ENCODE assay signal across 9 cellular contexts in genomic region chr21:36504067-36505058, GRCh38. TPM values are rescaled to one million over a fixed set of nuclear protein-coding genes. Genes with fewer than 3 reads are reported as not detected.
A peak's percentile ranks its signal among the peaks of the same experiment; 100 is the strongest.
DNase-seq lines count a peak whose midpoint lies in the region; ATAC-seq, FAIRE-seq and TF ChIP-seq lines count a peak whose summit lies in the region.
"Had no signal": no experiment of that assay in that cellular context is flagged by ENCODE, and none has a peak within 500 bp of the region (broad histone marks: within the 10 kb centered on the region; RNA-seq: fewer than 3 reads in every experiment).

No MANE protein-coding gene starts in this region.

- H3K4me1 Mint-ChIP-seq in T-cell, result no peaks in the 10 kb centered on the region
- H3K4me1 Mint-ChIP-seq: activated naive CD4-positive, alpha-beta T cell treated with anti-CD3 and anti-CD28 coated beads, Interleukin-2, amount 50 U/mL, for 24 hours had no signal

- no peaks in the 10 kb centered on the region for H3K9me3 ChIP-seq in mucosa of descending colon

- no peaks in the 10 kb centered on the region for H3K36me3 Mint-ChIP-seq in T-cell
- H3K36me3 Mint-ChIP-seq: activated naive CD4-positive, alpha-beta T cell treated with anti-CD3 and anti-CD28 coated beads, Interleukin-2, amount 50 U/mL, for 24 hours had no signal

- POLR2A ChIA-PET in T-cell (lab: Charles Lee), result no interaction called here

- peak; percentile 93 for TF ChIP-seq CTCF in mucosa of descending colon (IDR thresholded peaks at IDR 0.05)

- CTCF ChIA-PET in T-cell (lab: Charles Lee), result interaction anchor here (0.5 to 1.1 kb wide), 3 partner anchors 28 to 423 kb away, joined by 3 read pairs; no protein-coding TSS in a partner anchor

- no peaks in the 10 kb centered on the region for H3K9me3 Mint-ChIP-seq in T-cell
- H3K9me3 Mint-ChIP-seq: activated naive CD4-positive, alpha-beta T cell treated with anti-CD3 and anti-CD28 coated beads, Interleukin-2, amount 50 U/mL, for 24 hours had no signal

- no peak overlapping the region for H3K4me3 ChIP-seq in mucosa of descending colon

- H3K27me3 Mint-ChIP-seq in T-cell, result peaks cover 3 to 25% of the 10 kb centered on the region in 2 donors

- intact Hi-C loops in mucosa of descending colon (cut with DNase I, micrococcal nuclease), result loop anchor here in 1 of 2 donors (2.0 kb wide), 1 partner anchor 422 kb away; no protein-coding TSS in a partner anchor

- no peak overlapping the region for H3K27ac Mint-ChIP-seq in T-cell
- H3K27ac Mint-ChIP-seq: activated naive CD4-positive, alpha-beta T cell treated with anti-CD3 and anti-CD28 coated beads, Interleukin-2, amount 50 U/mL, for 24 hours had no signal

- no peak for ATAC-seq in T-cell (replicated peaks in 1 of 4)
- ATAC-seq in mucosa of descending colon, result peak; percentile 38
- ATAC-seq in GM18520 (IDR thresholded peaks at IDR 0.05; ENCODE audit: unreplicated experiment), result no peak

- no peak overlapping the region for H3K4me3 Mint-ChIP-seq in T-cell
- H3K4me3 Mint-ChIP-seq: activated naive CD4-positive, alpha-beta T cell treated with anti-CD3 and anti-CD28 coated beads, Interleukin-2, amount 50 U/mL, for 24 hours had no signal

- H3K4me1 ChIP-seq in mucosa of descending colon (ENCODE audit: low read depth), result no peaks in the 10 kb centered on the region

- FAIRE-seq in urothelium cell line (lab: Jason Lieb, UNC), result no peak

- DNase-seq in NCI-H1436 (lab: John Stamatoyannopoulos, UW) (peak; percentile 13), NCI-H1436 treated with DMSO at 0.1 percent for 48 hours (lab: John Stamatoyannopoulos, UW) (no peak), KG1 (lab: John Stamatoyannopoulos, UW) (peak; percentile 27), T-cell (peak in 19 of 34 experiments; percentile 2 to 36 (median 16)), dermis microvascular lymphatic vessel endothelial cell (ENCODE audit: low read depth in 2 of 2) (peak; percentile 28 to 63), mucosa of descending colon (peak in 1 of 3 donors; percentile 75), urothelium cell line (ENCODE audit: low spot score) (peak; percentile 7)

- no peaks in the 10 kb centered on the region for H3K36me3 ChIP-seq in mucosa of descending colon (ENCODE audit: low read depth)

RNA-seq across cellular contexts. Expression of gene CLDN14, which starts 24.4 kb away (rescaled TPM):
- total RNA-seq in T-cell, result not detected
- 0.13 and 0.26 TPM in 2 replicates for total RNA-seq in dermis microvascular lymphatic vessel endothelial cell
- under 1 TPM in 1 of 3 donors, not detected in 2; 0.63 TPM for total RNA-seq in mucosa of descending colon
